In the genomic region with DNA sequence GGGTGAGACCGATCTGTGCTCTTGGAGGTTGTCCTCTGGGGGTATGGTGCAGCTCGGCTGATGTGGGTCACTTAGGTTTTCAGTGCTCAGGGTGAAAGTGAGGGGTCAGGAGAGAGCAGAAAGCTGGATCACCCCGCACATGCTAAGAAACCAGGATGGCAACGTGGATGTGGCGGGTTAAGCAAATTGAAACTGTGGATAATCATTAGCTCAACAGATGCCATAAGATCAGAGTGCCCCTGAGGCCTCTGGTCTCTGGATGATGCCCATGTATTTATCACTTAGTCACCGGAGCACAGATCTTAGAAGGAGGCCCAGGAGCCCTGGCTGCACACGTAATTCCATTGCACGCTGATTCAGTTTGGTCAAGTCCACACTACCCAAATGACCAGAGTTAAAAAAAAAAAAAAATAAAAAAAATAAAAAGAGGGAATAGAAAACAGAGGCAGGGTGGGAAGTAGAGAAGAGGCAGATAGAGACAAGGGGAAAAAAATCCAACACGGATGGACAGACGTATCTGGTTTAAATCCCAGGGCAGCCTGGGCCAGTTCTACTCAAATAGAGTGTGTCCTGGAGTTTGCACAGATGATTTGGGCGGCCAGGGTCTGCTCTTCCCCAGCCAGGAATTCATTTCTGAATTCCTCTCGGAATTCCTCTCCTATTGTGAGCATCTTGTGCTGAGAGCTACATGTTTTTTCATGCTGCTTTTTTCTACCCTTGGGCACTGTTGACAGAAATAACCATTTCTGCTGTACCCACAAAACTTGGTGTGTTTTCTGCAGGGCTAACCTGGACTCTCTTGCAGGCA, we compare ENCODE assay signal across 1 cellular context.
TF ChIP-seq lines count a peak whose summit lies in the region.

No MANE protein-coding gene starts in this region.

TF ChIP-seq in HepG2, 621 proteins besides CTCF, POLR2A, EP300 and RAD21 (continued from another document and continues in another):
- TF ChIP-seq ZNF124 (CRISPR knock-in tag; IDR thresholded peaks at IDR 0.05) = peak; percentile 79; the same call in 1 of the 2 replicates
- TF ChIP-seq SKI (IDR thresholded peaks at IDR 0.05; ENCODE audit: partially characterized antibody) = peak; percentile 8
- TF ChIP-seq ZNF460 (CRISPR knock-in tag; IDR thresholded peaks at IDR 0.05; ENCODE audit: borderline replicate concordance) = no peak
- no peak for TF ChIP-seq CENPT (CRISPR knock-in tag; IDR thresholded peaks at IDR 0.05; ENCODE audit: low read depth)
- 0 out of 2 replicates have a peak, but pooled peaks have one; percentile 47 for TF ChIP-seq FOXO1 (CRISPR knock-in tag; IDR thresholded peaks at IDR 0.05)
- 0 out of 2 replicates have a peak, but pooled peaks have one; percentile 32 for TF ChIP-seq MIER3 (CRISPR knock-in tag; IDR thresholded peaks at IDR 0.05; ENCODE audit: borderline replicate concordance)
- no peak for TF ChIP-seq JUND (CRISPR knock-in tag; IDR thresholded peaks at IDR 0.05)
- no peak for TF ChIP-seq MATR3 (CRISPR knock-in tag; IDR thresholded peaks at IDR 0.05)
- TF ChIP-seq ZNF556 (CRISPR knock-in tag; IDR thresholded peaks at IDR 0.05; ENCODE audit: borderline replicate concordance) = no peak
- TF ChIP-seq, protein P1, sequence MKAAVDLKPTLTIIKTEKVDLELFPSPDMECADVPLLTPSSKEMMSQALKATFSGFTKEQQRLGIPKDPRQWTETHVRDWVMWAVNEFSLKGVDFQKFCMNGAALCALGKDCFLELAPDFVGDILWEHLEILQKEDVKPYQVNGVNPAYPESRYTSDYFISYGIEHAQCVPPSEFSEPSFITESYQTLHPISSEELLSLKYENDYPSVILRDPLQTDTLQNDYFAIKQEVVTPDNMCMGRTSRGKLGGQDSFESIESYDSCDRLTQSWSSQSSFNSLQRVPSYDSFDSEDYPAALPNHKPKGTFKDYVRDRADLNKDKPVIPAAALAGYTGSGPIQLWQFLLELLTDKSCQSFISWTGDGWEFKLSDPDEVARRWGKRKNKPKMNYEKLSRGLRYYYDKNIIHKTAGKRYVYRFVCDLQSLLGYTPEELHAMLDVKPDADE (CRISPR knock-in tag; IDR thresholded peaks at IDR 0.05) = no peak
- no peak for TF ChIP-seq KLF13 (CRISPR knock-in tag; IDR thresholded peaks at IDR 0.05)
- no peak for TF ChIP-seq ZNF251 (CRISPR knock-in tag; IDR thresholded peaks at IDR 0.05)
- TF ChIP-seq, protein P2, sequence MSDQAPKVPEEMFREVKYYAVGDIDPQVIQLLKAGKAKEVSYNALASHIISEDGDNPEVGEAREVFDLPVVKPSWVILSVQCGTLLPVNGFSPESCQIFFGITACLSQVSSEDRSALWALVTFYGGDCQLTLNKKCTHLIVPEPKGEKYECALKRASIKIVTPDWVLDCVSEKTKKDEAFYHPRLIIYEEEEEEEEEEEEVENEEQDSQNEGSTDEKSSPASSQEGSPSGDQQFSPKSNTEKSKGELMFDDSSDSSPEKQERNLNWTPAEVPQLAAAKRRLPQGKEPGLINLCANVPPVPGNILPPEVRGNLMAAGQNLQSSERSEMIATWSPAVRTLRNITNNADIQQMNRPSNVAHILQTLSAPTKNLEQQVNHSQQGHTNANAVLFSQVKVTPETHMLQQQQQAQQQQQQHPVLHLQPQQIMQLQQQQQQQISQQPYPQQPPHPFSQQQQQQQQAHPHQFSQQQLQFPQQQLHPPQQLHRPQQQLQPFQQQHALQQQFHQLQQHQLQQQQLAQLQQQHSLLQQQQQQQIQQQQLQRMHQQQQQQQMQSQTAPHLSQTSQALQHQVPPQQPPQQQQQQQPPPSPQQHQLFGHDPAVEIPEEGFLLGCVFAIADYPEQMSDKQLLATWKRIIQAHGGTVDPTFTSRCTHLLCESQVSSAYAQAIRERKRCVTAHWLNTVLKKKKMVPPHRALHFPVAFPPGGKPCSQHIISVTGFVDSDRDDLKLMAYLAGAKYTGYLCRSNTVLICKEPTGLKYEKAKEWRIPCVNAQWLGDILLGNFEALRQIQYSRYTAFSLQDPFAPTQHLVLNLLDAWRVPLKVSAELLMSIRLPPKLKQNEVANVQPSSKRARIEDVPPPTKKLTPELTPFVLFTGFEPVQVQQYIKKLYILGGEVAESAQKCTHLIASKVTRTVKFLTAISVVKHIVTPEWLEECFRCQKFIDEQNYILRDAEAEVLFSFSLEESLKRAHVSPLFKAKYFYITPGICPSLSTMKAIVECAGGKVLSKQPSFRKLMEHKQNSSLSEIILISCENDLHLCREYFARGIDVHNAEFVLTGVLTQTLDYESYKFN (CRISPR knock-in tag; conservative IDR thresholded peaks at IDR 0.05) = peak; percentile 74
- peak; percentile 45; the same call in 1 of the 2 replicates for TF ChIP-seq HDAC1 (CRISPR knock-in tag; IDR thresholded peaks at IDR 0.05)
- no peak for TF ChIP-seq ZNF225 (CRISPR knock-in tag; IDR thresholded peaks at IDR 0.05)
- peak; percentile 76 for TF ChIP-seq IRF2 (CRISPR knock-in tag; IDR thresholded peaks at IDR 0.05)
- TF ChIP-seq ZMYM2 (CRISPR knock-in tag; IDR thresholded peaks at IDR 0.05) = no peak
- TF ChIP-seq NAIF1 (CRISPR knock-in tag; IDR thresholded peaks at IDR 0.05; ENCODE audit: borderline replicate concordance) = no peak
- TF ChIP-seq ZNF207 (IDR thresholded peaks at IDR 0.05; ENCODE audit: borderline replicate concordance) = no peak
- no peak for TF ChIP-seq GATA4 (IDR thresholded peaks at IDR 0.05; ENCODE audit: borderline replicate concordance, low read depth)
- no peak for TF ChIP-seq KLF15 (CRISPR knock-in tag; IDR thresholded peaks at IDR 0.05; ENCODE audit: borderline replicate concordance)
- 0 out of 2 replicates have a peak, but pooled peaks have one; percentile 23 for TF ChIP-seq TCF7 (IDR thresholded peaks at IDR 0.05; ENCODE audit: low read depth)
- TF ChIP-seq, protein P3, sequence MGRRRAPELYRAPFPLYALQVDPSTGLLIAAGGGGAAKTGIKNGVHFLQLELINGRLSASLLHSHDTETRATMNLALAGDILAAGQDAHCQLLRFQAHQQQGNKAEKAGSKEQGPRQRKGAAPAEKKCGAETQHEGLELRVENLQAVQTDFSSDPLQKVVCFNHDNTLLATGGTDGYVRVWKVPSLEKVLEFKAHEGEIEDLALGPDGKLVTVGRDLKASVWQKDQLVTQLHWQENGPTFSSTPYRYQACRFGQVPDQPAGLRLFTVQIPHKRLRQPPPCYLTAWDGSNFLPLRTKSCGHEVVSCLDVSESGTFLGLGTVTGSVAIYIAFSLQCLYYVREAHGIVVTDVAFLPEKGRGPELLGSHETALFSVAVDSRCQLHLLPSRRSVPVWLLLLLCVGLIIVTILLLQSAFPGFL (CRISPR knock-in tag; IDR thresholded peaks at IDR 0.05) = no peak
- TF ChIP-seq THYN1 (CRISPR knock-in tag; IDR thresholded peaks at IDR 0.05; ENCODE audit: borderline replicate concordance, low read depth) = no peak
- TF ChIP-seq SNAPC2 (CRISPR knock-in tag; IDR thresholded peaks at IDR 0.05) = no peak
- 0 out of 2 replicates have a peak, but pooled peaks have one; percentile 18 for TF ChIP-seq CREB1 (IDR thresholded peaks at IDR 0.05)
- TF ChIP-seq CREB1 (CRISPR knock-in tag; IDR thresholded peaks at IDR 0.05) = no peak
- TF ChIP-seq MYC (CRISPR knock-in tag; IDR thresholded peaks at IDR 0.05; ENCODE audit: borderline replicate concordance) = peak; percentile 73; the same call in 1 of the 2 replicates
- TF ChIP-seq MAF1 (CRISPR knock-in tag; IDR thresholded peaks at IDR 0.05; ENCODE audit: borderline replicate concordance) = no peak
- no peak for TF ChIP-seq MEIS1 (CRISPR knock-in tag; IDR thresholded peaks at IDR 0.05; ENCODE audit: borderline replicate concordance)
- no peak for TF ChIP-seq NFYB (CRISPR knock-in tag; IDR thresholded peaks at IDR 0.05)
- peak; percentile 66 for TF ChIP-seq DMAP1 (CRISPR knock-in tag; IDR thresholded peaks at IDR 0.05)
- peak; percentile 78 for TF ChIP-seq GATAD2A (CRISPR knock-in tag; IDR thresholded peaks at IDR 0.05)
- TF ChIP-seq, protein P4, sequence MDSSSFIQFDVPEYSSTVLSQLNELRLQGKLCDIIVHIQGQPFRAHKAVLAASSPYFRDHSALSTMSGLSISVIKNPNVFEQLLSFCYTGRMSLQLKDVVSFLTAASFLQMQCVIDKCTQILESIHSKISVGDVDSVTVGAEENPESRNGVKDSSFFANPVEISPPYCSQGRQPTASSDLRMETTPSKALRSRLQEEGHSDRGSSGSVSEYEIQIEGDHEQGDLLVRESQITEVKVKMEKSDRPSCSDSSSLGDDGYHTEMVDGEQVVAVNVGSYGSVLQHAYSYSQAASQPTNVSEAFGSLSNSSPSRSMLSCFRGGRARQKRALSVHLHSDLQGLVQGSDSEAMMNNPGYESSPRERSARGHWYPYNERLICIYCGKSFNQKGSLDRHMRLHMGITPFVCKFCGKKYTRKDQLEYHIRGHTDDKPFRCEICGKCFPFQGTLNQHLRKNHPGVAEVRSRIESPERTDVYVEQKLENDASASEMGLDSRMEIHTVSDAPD (CRISPR knock-in tag; IDR thresholded peaks at IDR 0.05) = no peak; the same call in 1 of the 2 replicates
- TF ChIP-seq, protein P5, sequence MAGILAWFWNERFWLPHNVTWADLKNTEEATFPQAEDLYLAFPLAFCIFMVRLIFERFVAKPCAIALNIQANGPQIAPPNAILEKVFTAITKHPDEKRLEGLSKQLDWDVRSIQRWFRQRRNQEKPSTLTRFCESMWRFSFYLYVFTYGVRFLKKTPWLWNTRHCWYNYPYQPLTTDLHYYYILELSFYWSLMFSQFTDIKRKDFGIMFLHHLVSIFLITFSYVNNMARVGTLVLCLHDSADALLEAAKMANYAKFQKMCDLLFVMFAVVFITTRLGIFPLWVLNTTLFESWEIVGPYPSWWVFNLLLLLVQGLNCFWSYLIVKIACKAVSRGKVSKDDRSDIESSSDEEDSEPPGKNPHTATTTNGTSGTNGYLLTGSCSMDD (CRISPR knock-in tag; IDR thresholded peaks at IDR 0.05) = no peak
- TF ChIP-seq TOE1 (CRISPR knock-in tag; IDR thresholded peaks at IDR 0.05) = no peak
- TF ChIP-seq, protein P6, sequence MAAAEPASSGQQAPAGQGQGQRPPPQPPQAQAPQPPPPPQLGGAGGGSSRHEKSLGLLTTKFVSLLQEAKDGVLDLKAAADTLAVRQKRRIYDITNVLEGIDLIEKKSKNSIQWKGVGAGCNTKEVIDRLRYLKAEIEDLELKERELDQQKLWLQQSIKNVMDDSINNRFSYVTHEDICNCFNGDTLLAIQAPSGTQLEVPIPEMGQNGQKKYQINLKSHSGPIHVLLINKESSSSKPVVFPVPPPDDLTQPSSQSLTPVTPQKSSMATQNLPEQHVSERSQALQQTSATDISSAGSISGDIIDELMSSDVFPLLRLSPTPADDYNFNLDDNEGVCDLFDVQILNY (CRISPR knock-in tag; conservative IDR thresholded peaks at IDR 0.05) = no peak
- TF ChIP-seq IRX3 (CRISPR knock-in tag; IDR thresholded peaks at IDR 0.05; ENCODE audit: borderline replicate concordance, low read depth) = no peak
- no peak for TF ChIP-seq SETDB1 (CRISPR knock-in tag; IDR thresholded peaks at IDR 0.05; ENCODE audit: borderline replicate concordance)
- TF ChIP-seq ZNF180 (CRISPR knock-in tag; IDR thresholded peaks at IDR 0.05; ENCODE audit: borderline replicate concordance, low read depth) = no peak
- no peak for TF ChIP-seq ZNF572 (CRISPR knock-in tag; IDR thresholded peaks at IDR 0.05)
- TF ChIP-seq SALL1 (CRISPR knock-in tag; IDR thresholded peaks at IDR 0.05) = peak; percentile 75
- TF ChIP-seq, protein P7, sequence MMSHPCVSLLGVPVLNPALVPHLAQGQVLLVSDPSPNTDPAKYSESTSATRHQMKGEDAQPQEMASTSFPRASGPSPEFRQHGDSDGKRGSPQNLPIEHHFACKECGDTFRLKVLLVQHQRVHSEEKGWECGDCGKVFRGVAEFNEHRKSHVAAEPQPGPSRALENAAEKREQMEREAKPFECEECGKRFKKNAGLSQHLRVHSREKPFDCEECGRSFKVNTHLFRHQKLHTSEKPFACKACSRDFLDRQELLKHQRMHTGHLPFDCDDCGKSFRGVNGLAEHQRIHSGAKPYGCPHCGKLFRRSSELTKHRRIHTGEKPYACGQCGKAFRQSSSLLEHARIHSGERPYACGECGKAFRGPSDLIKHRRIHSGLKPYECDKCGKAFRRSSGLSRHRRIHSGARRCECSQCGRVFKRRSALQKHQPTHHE (CRISPR knock-in tag; IDR thresholded peaks at IDR 0.05; ENCODE audit: borderline replicate concordance) = no peak
- no peak for TF ChIP-seq KMT2B (CRISPR knock-in tag; IDR thresholded peaks at IDR 0.05)
- no peak for TF ChIP-seq FOSL1 (CRISPR knock-in tag; IDR thresholded peaks at IDR 0.05; ENCODE audit: borderline replicate concordance)
- TF ChIP-seq, protein P8, sequence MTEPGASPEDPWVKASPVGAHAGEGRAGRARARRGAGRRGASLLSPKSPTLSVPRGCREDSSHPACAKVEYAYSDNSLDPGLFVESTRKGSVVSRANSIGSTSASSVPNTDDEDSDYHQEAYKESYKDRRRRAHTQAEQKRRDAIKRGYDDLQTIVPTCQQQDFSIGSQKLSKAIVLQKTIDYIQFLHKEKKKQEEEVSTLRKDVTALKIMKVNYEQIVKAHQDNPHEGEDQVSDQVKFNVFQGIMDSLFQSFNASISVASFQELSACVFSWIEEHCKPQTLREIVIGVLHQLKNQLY (CRISPR knock-in tag; IDR thresholded peaks at IDR 0.05) = peak; percentile 63; the same call in 1 of the 2 replicates
- TF ChIP-seq HMG20A (CRISPR knock-in tag; IDR thresholded peaks at IDR 0.05; ENCODE audit: borderline replicate concordance) = peak; percentile 68; the same call in 1 of the 2 replicates
- no peak for TF ChIP-seq ZNF543 (CRISPR knock-in tag; IDR thresholded peaks at IDR 0.05)
- no peak for TF ChIP-seq PCBP2 (optimal IDR thresholded peaks at IDR 0.05; ENCODE audit: low read depth, low read length, poor library complexity, severe bottlenecking)
- no peak for TF ChIP-seq SMAD1 (CRISPR knock-in tag; IDR thresholded peaks at IDR 0.05; ENCODE audit: borderline replicate concordance, low read depth)
- no peak for TF ChIP-seq ZNF788 (CRISPR knock-in tag; IDR thresholded peaks at IDR 0.05; ENCODE audit: borderline replicate concordance)
- 0 out of 2 replicates have a peak, but pooled peaks have one; percentile 39 for TF ChIP-seq MEF2D (CRISPR knock-in tag; IDR thresholded peaks at IDR 0.05)
- TF ChIP-seq ZNF382 (CRISPR knock-in tag; IDR thresholded peaks at IDR 0.05; ENCODE audit: borderline replicate concordance) = no peak
- no peak for TF ChIP-seq ZNF674 (CRISPR knock-in tag; IDR thresholded peaks at IDR 0.05; ENCODE audit: low read depth)
- TF ChIP-seq ZNF510 (CRISPR knock-in tag; IDR thresholded peaks at IDR 0.05; ENCODE audit: low read depth) = no peak
- TF ChIP-seq, protein P9, sequence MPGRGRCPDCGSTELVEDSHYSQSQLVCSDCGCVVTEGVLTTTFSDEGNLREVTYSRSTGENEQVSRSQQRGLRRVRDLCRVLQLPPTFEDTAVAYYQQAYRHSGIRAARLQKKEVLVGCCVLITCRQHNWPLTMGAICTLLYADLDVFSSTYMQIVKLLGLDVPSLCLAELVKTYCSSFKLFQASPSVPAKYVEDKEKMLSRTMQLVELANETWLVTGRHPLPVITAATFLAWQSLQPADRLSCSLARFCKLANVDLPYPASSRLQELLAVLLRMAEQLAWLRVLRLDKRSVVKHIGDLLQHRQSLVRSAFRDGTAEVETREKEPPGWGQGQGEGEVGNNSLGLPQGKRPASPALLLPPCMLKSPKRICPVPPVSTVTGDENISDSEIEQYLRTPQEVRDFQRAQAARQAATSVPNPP (CRISPR knock-in tag; IDR thresholded peaks at IDR 0.05) = no peak
- TF ChIP-seq ZNF615 (CRISPR knock-in tag; IDR thresholded peaks at IDR 0.05; ENCODE audit: borderline replicate concordance) = no peak
